ENCODE assay signal across 1 cellular context in the genomic region with DNA sequence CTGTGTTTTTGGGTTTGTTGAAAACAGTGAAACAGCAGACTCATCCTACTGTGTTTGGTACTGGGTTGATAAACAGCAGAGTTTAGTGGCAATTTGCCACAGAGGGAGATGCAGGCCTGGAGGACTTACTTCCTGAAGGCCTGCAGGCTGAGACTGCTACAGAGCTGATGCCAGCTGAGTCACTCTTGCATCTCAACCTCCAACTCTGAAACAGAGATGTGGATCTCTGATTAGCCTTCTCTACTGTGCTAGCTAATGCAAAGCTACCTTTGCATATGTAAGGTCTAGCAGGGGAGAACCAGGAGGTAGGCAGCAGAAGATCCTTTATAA.
A peak's percentile ranks its signal among the peaks of the same experiment; 100 is the strongest.
TF ChIP-seq lines count a peak whose summit lies in the region.

No MANE protein-coding gene starts in this region.

TF ChIP-seq in K562, 482 proteins besides CTCF, POLR2A, EP300 and RAD21 (continued from another document and continues in another):
- TF ChIP-seq CEBPZ (IDR thresholded peaks at IDR 0.05; ENCODE audit: borderline replicate concordance, low read depth, low read length): no peak
- TF ChIP-seq SNIP1 (IDR thresholded peaks at IDR 0.05; ENCODE audit: low read depth): no peak
- no peak for TF ChIP-seq HSF4 (CRISPR knock-in tag; IDR thresholded peaks at IDR 0.05; ENCODE audit: borderline replicate concordance)
- TF ChIP-seq AFF1 (IDR thresholded peaks at IDR 0.05; ENCODE audit: low read depth in 1 of 2, partially characterized antibody in 2 of 2): peak in 1 of 2 experiments; percentile 91
- TF ChIP-seq, protein P1, sequence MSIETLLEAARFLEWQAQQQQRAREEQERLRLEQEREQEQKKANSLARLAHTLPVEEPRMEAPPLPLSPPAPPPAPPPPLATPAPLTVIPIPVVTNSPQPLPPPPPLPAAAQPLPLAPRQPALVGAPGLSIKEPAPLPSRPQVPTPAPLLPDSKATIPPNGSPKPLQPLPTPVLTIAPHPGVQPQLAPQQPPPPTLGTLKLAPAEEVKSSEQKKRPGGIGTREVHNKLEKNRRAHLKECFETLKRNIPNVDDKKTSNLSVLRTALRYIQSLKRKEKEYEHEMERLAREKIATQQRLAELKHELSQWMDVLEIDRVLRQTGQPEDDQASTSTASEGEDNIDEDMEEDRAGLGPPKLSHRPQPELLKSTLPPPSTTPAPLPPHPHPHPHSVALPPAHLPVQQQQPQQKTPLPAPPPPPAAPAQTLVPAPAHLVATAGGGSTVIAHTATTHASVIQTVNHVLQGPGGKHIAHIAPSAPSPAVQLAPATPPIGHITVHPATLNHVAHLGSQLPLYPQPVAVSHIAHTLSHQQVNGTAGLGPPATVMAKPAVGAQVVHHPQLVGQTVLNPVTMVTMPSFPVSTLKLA (conservative IDR thresholded peaks at IDR 0.05): peak; percentile 47 to 78; a peak in 3 of 4 replicates
- TF ChIP-seq ZNF133 (CRISPR knock-in tag; IDR thresholded peaks at IDR 0.05): no peak
- TF ChIP-seq PCBP2 (IDR thresholded peaks at IDR 0.05; ENCODE audit: low read depth, low read length, poor library complexity, severe bottlenecking): no peak
- TF ChIP-seq, protein P2, sequence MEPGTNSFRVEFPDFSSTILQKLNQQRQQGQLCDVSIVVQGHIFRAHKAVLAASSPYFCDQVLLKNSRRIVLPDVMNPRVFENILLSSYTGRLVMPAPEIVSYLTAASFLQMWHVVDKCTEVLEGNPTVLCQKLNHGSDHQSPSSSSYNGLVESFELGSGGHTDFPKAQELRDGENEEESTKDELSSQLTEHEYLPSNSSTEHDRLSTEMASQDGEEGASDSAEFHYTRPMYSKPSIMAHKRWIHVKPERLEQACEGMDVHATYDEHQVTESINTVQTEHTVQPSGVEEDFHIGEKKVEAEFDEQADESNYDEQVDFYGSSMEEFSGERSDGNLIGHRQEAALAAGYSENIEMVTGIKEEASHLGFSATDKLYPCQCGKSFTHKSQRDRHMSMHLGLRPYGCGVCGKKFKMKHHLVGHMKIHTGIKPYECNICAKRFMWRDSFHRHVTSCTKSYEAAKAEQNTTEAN (CRISPR knock-in tag; IDR thresholded peaks at IDR 0.05): no peak
- TF ChIP-seq HMBOX1 (IDR thresholded peaks at IDR 0.05): peak; percentile 82
- no peak for TF ChIP-seq POLR2AphosphoS2 (IDR thresholded peaks at IDR 0.05; ENCODE audit: low read length)
- TF ChIP-seq HMG20A (CRISPR knock-in tag; conservative IDR thresholded peaks at IDR 0.05): no peak
- TF ChIP-seq, protein P3, sequence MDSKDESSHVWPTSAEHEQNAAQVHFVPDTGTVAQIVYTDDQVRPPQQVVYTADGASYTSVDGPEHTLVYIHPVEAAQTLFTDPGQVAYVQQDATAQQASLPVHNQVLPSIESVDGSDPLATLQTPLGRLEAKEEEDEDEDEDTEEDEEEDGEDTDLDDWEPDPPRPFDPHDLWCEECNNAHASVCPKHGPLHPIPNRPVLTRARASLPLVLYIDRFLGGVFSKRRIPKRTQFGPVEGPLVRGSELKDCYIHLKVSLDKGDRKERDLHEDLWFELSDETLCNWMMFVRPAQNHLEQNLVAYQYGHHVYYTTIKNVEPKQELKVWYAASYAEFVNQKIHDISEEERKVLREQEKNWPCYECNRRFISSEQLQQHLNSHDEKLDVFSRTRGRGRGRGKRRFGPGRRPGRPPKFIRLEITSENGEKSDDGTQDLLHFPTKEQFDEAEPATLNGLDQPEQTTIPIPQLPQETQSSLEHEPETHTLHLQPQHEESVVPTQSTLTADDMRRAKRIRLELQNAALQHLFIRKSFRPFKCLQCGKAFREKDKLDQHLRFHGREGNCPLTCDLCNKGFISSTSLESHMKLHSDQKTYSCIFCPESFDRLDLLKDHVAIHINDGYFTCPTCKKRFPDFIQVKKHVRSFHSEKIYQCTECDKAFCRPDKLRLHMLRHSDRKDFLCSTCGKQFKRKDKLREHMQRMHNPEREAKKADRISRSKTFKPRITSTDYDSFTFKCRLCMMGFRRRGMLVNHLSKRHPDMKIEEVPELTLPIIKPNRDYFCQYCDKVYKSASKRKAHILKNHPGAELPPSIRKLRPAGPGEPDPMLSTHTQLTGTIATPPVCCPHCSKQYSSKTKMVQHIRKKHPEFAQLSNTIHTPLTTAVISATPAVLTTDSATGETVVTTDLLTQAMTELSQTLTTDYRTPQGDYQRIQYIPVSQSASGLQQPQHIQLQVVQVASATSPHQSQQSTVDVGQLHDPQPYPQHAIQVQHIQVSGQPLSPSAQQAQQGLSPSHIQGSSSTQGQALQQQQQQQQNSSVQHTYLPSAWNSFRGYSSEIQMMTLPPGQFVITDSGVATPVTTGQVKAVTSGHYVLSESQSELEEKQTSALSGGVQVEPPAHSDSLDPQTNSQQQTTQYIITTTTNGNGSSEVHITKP (IDR thresholded peaks at IDR 0.05; ENCODE audit: partially characterized antibody): peak; percentile 17
- TF ChIP-seq GABPA (tag; conservative IDR thresholded peaks at IDR 0.05; ENCODE audit: low read depth): peak; percentile 56
- TF ChIP-seq RBM39 (optimal IDR thresholded peaks at IDR 0.05; ENCODE audit: low read depth, low read length): peak; percentile 68
- TF ChIP-seq HDAC8 (tag; IDR thresholded peaks at IDR 0.05): no peak
- TF ChIP-seq ZNF77 (CRISPR knock-in tag; IDR thresholded peaks at IDR 0.05): no peak
- TF ChIP-seq TFAP4 (CRISPR knock-in tag; IDR thresholded peaks at IDR 0.05; ENCODE audit: borderline replicate concordance): peak; percentile 93
- TF ChIP-seq FOXJ2 (tag; IDR thresholded peaks at IDR 0.05): peak; percentile 96
- TF ChIP-seq ATF1 (CRISPR knock-in tag; IDR thresholded peaks at IDR 0.05): no peak
- TF ChIP-seq ATF1 (tag; IDR thresholded peaks at IDR 0.05): peak; percentile 68
- no peak for TF ChIP-seq NR2C2 (CRISPR knock-in tag; IDR thresholded peaks at IDR 0.05)
- TF ChIP-seq NR2C2 (tag; IDR thresholded peaks at IDR 0.05): peak; percentile 43; the same call in 1 of the 2 replicates
- no peak for TF ChIP-seq SAP30 (IDR thresholded peaks at IDR 0.05; ENCODE audit: borderline replicate concordance, insufficient read depth, low read depth, low read length, poor library complexity, severe bottlenecking)
- TF ChIP-seq ZNF398 (CRISPR knock-in tag; IDR thresholded peaks at IDR 0.05): no peak
- TF ChIP-seq ZKSCAN3 (CRISPR knock-in tag; IDR thresholded peaks at IDR 0.05): no peak
- TF ChIP-seq, protein P4, sequence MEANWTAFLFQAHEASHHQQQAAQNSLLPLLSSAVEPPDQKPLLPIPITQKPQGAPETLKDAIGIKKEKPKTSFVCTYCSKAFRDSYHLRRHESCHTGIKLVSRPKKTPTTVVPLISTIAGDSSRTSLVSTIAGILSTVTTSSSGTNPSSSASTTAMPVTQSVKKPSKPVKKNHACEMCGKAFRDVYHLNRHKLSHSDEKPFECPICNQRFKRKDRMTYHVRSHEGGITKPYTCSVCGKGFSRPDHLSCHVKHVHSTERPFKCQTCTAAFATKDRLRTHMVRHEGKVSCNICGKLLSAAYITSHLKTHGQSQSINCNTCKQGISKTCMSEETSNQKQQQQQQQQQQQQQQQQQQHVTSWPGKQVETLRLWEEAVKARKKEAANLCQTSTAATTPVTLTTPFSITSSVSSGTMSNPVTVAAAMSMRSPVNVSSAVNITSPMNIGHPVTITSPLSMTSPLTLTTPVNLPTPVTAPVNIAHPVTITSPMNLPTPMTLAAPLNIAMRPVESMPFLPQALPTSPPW (CRISPR knock-in tag; IDR thresholded peaks at IDR 0.05): peak; percentile 57
- no peak for TF ChIP-seq NR0B1 (IDR thresholded peaks at IDR 0.05; ENCODE audit: partially characterized antibody)
- TF ChIP-seq KLF16 (IDR thresholded peaks at IDR 0.05): peak; percentile 75; the same call in 1 of the 2 replicates
- no peak for TF ChIP-seq L3MBTL2 (IDR thresholded peaks at IDR 0.05)
- TF ChIP-seq SIN3A (IDR thresholded peaks at IDR 0.05; ENCODE audit: borderline replicate concordance in 2 of 2, control insufficient read depth in 1 of 2, low read depth in 2 of 2, low read length in 2 of 2): no peak; a peak in 1 of 4 replicates
- TF ChIP-seq CEBPG (CRISPR knock-in tag; IDR thresholded peaks at IDR 0.05): peak; percentile 58; the same call in 1 of the 2 replicates
- TF ChIP-seq CEBPG (tag; conservative IDR thresholded peaks at IDR 0.05 in 1 of 2, IDR thresholded peaks at IDR 0.05 in 1 of 2): no peak; a peak in 1 of 4 replicates
- TF ChIP-seq GATAD2A (IDR thresholded peaks at IDR 0.05): peak; percentile 79
- peak; percentile 95 for TF ChIP-seq C11orf30 (IDR thresholded peaks at IDR 0.05; ENCODE audit: low read depth)
- TF ChIP-seq SP1 (CRISPR knock-in tag; IDR thresholded peaks at IDR 0.05): peak; percentile 76
- TF ChIP-seq PML (IDR thresholded peaks at IDR 0.05; ENCODE audit: low read length): peak; percentile 78
